ENCODE assay signal across 7 cellular contexts in genomic region chr1:239736479-239736878, GRCh38.
"Had no signal": no experiment of that assay in that cellular context is flagged by ENCODE, and none has a peak within 500 bp of the region (broad histone marks: within the 10 kb centered on the region; RNA-seq: fewer than 3 reads in every experiment).

No MANE protein-coding gene starts in this region.

- H3K36me3 ChIP-seq: HAP-1 had no signal

- H3K27ac ChIP-seq: HL-60 had no signal

- ATAC-seq: GM23338, HCT116 had no signal

- H2AFZ ChIP-seq: GM23338 had no signal

- H3K4me3 ChIP-seq: GM23338, HAP-1 had no signal

- H3K4me2 ChIP-seq: GM23338 had no signal

- H3K9me3 ChIP-seq: HAP-1 had no signal

- DNase-seq: H7, HFFc6, KG1 had no signal

- H3K4me1 ChIP-seq: HAP-1 had no signal
